Comparison of ENCODE assay signal across 11 cellular contexts in the genomic region with DNA sequence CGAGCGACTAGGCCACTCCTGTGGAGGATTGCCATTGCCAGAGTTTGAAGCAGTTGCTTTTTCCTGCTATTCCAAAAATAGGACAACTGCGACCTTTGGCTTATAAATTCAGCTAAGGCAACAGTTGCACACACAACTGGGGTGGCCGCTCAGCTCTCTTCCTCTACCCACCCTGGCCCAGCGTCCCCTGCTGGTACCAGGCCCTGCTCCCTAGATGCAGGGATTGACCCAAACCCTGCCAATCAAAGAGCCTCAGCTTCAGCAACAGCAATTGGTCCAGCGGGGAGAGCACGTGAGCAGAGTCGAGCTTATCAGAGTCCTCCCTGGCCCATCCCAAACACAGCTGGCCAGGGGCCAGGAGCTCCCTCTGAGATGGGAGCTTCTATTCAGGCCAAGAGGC. TPM values are rescaled to one million over a fixed set of nuclear protein-coding genes. Genes with fewer than 3 reads are reported as not detected.
DNase-seq lines count a peak whose midpoint lies in the region; ATAC-seq, FAIRE-seq and TF ChIP-seq lines count a peak whose summit lies in the region.
"Had no signal": no experiment of that assay in that cellular context is flagged by ENCODE, and none has a peak within 500 bp of the region (broad histone marks: within the 10 kb centered on the region; RNA-seq: fewer than 3 reads in every experiment).

No MANE protein-coding gene starts in this region.

- H3K27me3 ChIP-seq in DND-41 (ENCODE audit: insufficient read depth, low read length, poor library complexity) = no peaks in the 10 kb centered on the region
- H3K27me3 ChIP-seq in neural progenitor cell = no peaks in the 10 kb centered on the region
- H3K27me3 ChIP-seq: uterus had no signal

- no peaks in the 10 kb centered on the region for H3K79me2 ChIP-seq in DND-41 (ENCODE audit: insufficient read depth, low read length)
- no peaks in the 10 kb centered on the region for H3K79me2 ChIP-seq in neural progenitor cell (ENCODE audit: low read depth)

- H4K20me1 ChIP-seq in DND-41 (ENCODE audit: insufficient read depth, low read length) = no peaks in the 10 kb centered on the region
- no peaks in the 10 kb centered on the region for H4K20me1 ChIP-seq in neural progenitor cell (ENCODE audit: low read depth)

- H3K36me3 Mint-ChIP-seq in neural progenitor cell = no peaks in the 10 kb centered on the region

- TF ChIP-seq POLR2A in GM12892 (IDR thresholded peaks at IDR 0.05; ENCODE audit: low read depth, low read length) = no peak

- H3K4me3 ChIP-seq in DND-41 (ENCODE audit: low read depth in 1 of 2, low read length in 2 of 2) (no peak overlapping the region), neural progenitor cell (no peak overlapping the region)
- H3K4me3 ChIP-seq: uterus had no signal

- H3K4me1 ChIP-seq in DND-41 (ENCODE audit: insufficient read depth, low read length) (peaks cover 49% of the 10 kb centered on the region), neural progenitor cell (peaks cover 6% of the 10 kb centered on the region)
- H3K4me1 ChIP-seq: uterus had no signal

- peaks cover 8% of the 10 kb centered on the region for H3K27me3 Mint-ChIP-seq in neural progenitor cell (ENCODE audit: insufficient read depth, low read depth)

- FAIRE-seq in GM12892 (lab: Jason Lieb, UNC) = no peak

- no peak overlapping the region for H3K4me3 Mint-ChIP-seq in neural progenitor cell

- H3K27ac ChIP-seq in DND-41 (ENCODE audit: low read length) (peak overlapping the region; percentile 92), neural progenitor cell (no peak overlapping the region)
- H3K27ac ChIP-seq: uterus had no signal

- H3K9ac ChIP-seq in DND-41 (ENCODE audit: low read depth, low read length) (peak overlapping the region; percentile 40), neural progenitor cell (no peak overlapping the region)

- ATAC-seq in DND-41 (ENCODE audit: insufficient read depth, low read depth) (peak; percentile 34; the same call in 1 of the 3 replicates), esophagus mucosa (peak; percentile 22)
- ATAC-seq: SK-N-SH treated with all-trans-retinoic acid at 6 μM for 48 hours had no signal

- H2AFZ ChIP-seq in DND-41 (ENCODE audit: low read depth, low read length) = no peak overlapping the region
- peak overlapping the region; percentile 82 for H2AFZ ChIP-seq in neural progenitor cell (replicated peaks)

- peak overlapping the region; percentile 30 for H3K27ac Mint-ChIP-seq in neural progenitor cell

- peaks cover 2% of the 10 kb centered on the region for H3K9me3 Mint-ChIP-seq in neural progenitor cell

- peaks cover 4% of the 10 kb centered on the region for H3K4me1 Mint-ChIP-seq in neural progenitor cell

- peaks cover 4% of the 10 kb centered on the region for H3F3A ChIP-seq in neural progenitor cell (ENCODE audit: low read depth)

- TF ChIP-seq CTCF in DND-41 (IDR thresholded peaks at IDR 0.05; ENCODE audit: borderline replicate concordance, extremely low read depth, low read length, poor library complexity, severe bottlenecking) (no peak), neural progenitor cell (IDR thresholded peaks at IDR 0.05) (peak; percentile 20)

- H3K9me3 ChIP-seq in DND-41 (ENCODE audit: insufficient read depth, low read length, severe bottlenecking) (no peaks in the 10 kb centered on the region), neural progenitor cell (ENCODE audit: low read depth) (no peaks in the 10 kb centered on the region)
- H3K9me3 ChIP-seq: uterus had no signal

- DNase-seq in DND-41 (peak; percentile 36), HuH-7.5 (ENCODE audit: low spot score) (peak; percentile 65), neural progenitor cell (ENCODE audit: low spot score) (peak; percentile 60), GM12892 (ENCODE audit: insufficient read length) (no peak), GM19238 (ENCODE audit: insufficient read length, low spot score) (no peak)
- no peak for DNase-seq in activated CD8-positive, alpha-beta memory T cell treated with anti-CD3 and anti-CD28 coated beads, Interleukin-2, amount 50 U/mL, for 4 hours
- DNase-seq: activated CD4-positive, alpha-beta T cell treated with anti-CD3 and anti-CD28 coated beads, Interleukin-2, amount 50 U/mL, for 1 hour; uterus had no signal

- H3K36me3 ChIP-seq in DND-41 (ENCODE audit: insufficient read depth, low read length) = no peaks in the 10 kb centered on the region
- H3K36me3 ChIP-seq in neural progenitor cell = no peaks in the 10 kb centered on the region
- H3K36me3 ChIP-seq: uterus had no signal

- H3K4me2 ChIP-seq in DND-41 (ENCODE audit: insufficient read depth, low read length) = peak overlapping the region; percentile 32
- no peak overlapping the region for H3K4me2 ChIP-seq in neural progenitor cell

RNA-seq across cellular contexts. Expression of gene CABP2, which starts 22.0 kb away (rescaled TPM):
- total RNA-seq in esophagus mucosa = not detected
- not detected in 2 replicates for total RNA-seq in neural progenitor cell (ENCODE audit: low replicate concordance)
- polyA plus RNA-seq in GM12892 (2012; ENCODE audit: missing spikeins) = not detected
- total RNA-seq: NCI-H460, uterus had no signal

RNA-seq across cellular contexts. Expression of gene CDK2AP2, which starts 37.3 kb away (rescaled TPM):
- 34.8 TPM for total RNA-seq in esophagus mucosa
- 2.1 and 17.1 TPM in 2 replicates for total RNA-seq in neural progenitor cell (ENCODE audit: low replicate concordance)
- 37.0 TPM for polyA plus RNA-seq in GM12892 (2012; ENCODE audit: missing spikeins)

RNA-seq across cellular contexts. Expression of gene GSTP1, which starts 38.3 kb away (rescaled TPM):
- 2,342 TPM for total RNA-seq in esophagus mucosa
- 436 and 1,035 TPM in 2 replicates for total RNA-seq in neural progenitor cell (ENCODE audit: low replicate concordance)
- polyA plus RNA-seq in GM12892 (2012; ENCODE audit: missing spikeins) = 993 TPM

RNA-seq across cellular contexts. Expression of gene PITPNM1, which starts 40.1 kb away (rescaled TPM):
- total RNA-seq in esophagus mucosa (36.5 TPM), neural progenitor cell (ENCODE audit: low replicate concordance) (7.7 and 32.8 TPM in 2 replicates)
- 12.0 TPM for polyA plus RNA-seq in GM12892 (2012; ENCODE audit: missing spikeins)

Comparison
In these comparisons a context has a peak if more than half of its experiments do, and no peak if none do; other contexts are left out.
1. DNase-seq: peak in DND-41 (single experiment), HuH-7.5 (single experiment) and neural progenitor cell (single experiment); none in GM12892 (single experiment), activated CD8-positive, alpha-beta memory T cell treated with anti-CD3 and anti-CD28 coated beads, Interleukin-2, amount 50 U/mL, for 4 hours (single experiment) and GM19238 (single experiment).